1 cellular context compared by ENCODE assay signal in genomic region chr1:58755468-58755872, GRCh38.
TF ChIP-seq lines count a peak whose summit lies in the region.

No MANE protein-coding gene starts in this region.

TF ChIP-seq in K562, 482 proteins besides CTCF, POLR2A, EP300 and RAD21 (continued from another document and continues in another):
- TF ChIP-seq, protein P1, sequence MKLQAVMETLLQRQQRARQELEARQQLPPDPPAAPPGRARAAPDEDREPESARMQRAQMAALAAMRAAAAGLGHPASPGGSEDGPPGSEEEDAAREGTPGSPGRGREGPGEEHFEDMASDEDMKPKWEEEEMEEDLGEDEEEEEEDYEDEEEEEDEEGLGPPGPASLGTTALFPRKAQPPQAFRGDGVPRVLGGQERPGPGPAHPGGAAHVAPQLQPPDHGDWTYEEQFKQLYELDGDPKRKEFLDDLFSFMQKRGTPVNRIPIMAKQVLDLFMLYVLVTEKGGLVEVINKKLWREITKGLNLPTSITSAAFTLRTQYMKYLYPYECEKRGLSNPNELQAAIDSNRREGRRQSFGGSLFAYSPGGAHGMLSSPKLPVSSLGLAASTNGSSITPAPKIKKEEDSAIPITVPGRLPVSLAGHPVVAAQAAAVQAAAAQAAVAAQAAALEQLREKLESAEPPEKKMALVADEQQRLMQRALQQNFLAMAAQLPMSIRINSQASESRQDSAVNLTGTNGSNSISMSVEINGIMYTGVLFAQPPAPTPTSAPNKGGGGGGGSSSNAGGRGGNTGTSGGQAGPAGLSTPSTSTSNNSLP (IDR thresholded peaks at IDR 0.05; ENCODE audit: borderline replicate concordance, low read depth, low read length), result no peak
- TF ChIP-seq NELFE (IDR thresholded peaks at IDR 0.05; ENCODE audit: insufficient read depth, insufficient read length) (no peak), YY1 (IDR thresholded peaks at IDR 0.05; ENCODE audit: borderline replicate concordance in 1 of 3, control insufficient read depth in 1 of 3, extremely low read depth in 1 of 3, insufficient read depth in 3 of 3, insufficient read length in 1 of 3, insufficient replicate concordance in 2 of 3, low read depth in 1 of 3, low read length in 2 of 3) (peak in 1 of 3 experiments; percentile 30), RBM22 (IDR thresholded peaks at IDR 0.05; ENCODE audit: low read depth, low read length, poor library complexity, severe bottlenecking) (no peak), ZBTB8A (IDR thresholded peaks at IDR 0.05; ENCODE audit: partially characterized antibody) (no peak), CBX8 (IDR thresholded peaks at IDR 0.05; ENCODE audit: borderline replicate concordance, extremely low read depth, low read depth, low read length, poor library complexity, severe bottlenecking) (no peak), LEF1 (IDR thresholded peaks at IDR 0.05) (no peak), SMARCC2 (IDR thresholded peaks at IDR 0.05; ENCODE audit: low read depth) (no peak), RB1 (IDR thresholded peaks at IDR 0.05; ENCODE audit: low read depth) (no peak), ARHGAP35 (IDR thresholded peaks at IDR 0.05; ENCODE audit: partially characterized antibody) (no peak), FOXK2 (conservative IDR thresholded peaks at IDR 0.05 in 1 of 2, IDR thresholded peaks at IDR 0.05 in 1 of 2; ENCODE audit: low read depth in 2 of 2) (no peak), RBM34 (IDR thresholded peaks at IDR 0.05; ENCODE audit: borderline replicate concordance, insufficient read depth, low read length) (no peak), TCF3 (CRISPR knock-in tag; IDR thresholded peaks at IDR 0.05) (no peak), CBX5 (IDR thresholded peaks at IDR 0.05; ENCODE audit: borderline replicate concordance, low read depth) (no peak), BACH1 (tag; IDR thresholded peaks at IDR 0.05) (no peak), RBBP5 (IDR thresholded peaks at IDR 0.05; ENCODE audit: borderline replicate concordance, insufficient read depth, low read length, poor library complexity, severe bottlenecking) (no peak), PHB (CRISPR knock-in tag; IDR thresholded peaks at IDR 0.05) (no peak), GATAD2B (IDR thresholded peaks at IDR 0.05; ENCODE audit: borderline replicate concordance) (no peak), HSF4 (CRISPR knock-in tag; IDR thresholded peaks at IDR 0.05; ENCODE audit: borderline replicate concordance) (no peak), TFE3 (CRISPR knock-in tag; IDR thresholded peaks at IDR 0.05) (no peak), ZHX1 (conservative IDR thresholded peaks at IDR 0.05; ENCODE audit: low read length) (no peak), RAD51 (IDR thresholded peaks at IDR 0.05; ENCODE audit: borderline replicate concordance, low read depth) (0 out of 2 replicates have a peak, but pooled peaks have one; percentile 14), NR2F6 (CRISPR knock-in tag; IDR thresholded peaks at IDR 0.05) (no peak), TGIF2 (CRISPR knock-in tag; IDR thresholded peaks at IDR 0.05) (no peak), MCM7 (IDR thresholded peaks at IDR 0.05) (no peak), GABPB1 (CRISPR knock-in tag; IDR thresholded peaks at IDR 0.05) (peak; percentile 77), NKRF (IDR thresholded peaks at IDR 0.05; ENCODE audit: borderline replicate concordance) (no peak), BHLHE40 (IDR thresholded peaks at IDR 0.05; ENCODE audit: low read length) (peak; percentile 65), ZNF146 (CRISPR knock-in tag; IDR thresholded peaks at IDR 0.05; ENCODE audit: unreplicated experiment) (no peak), HNRNPL (IDR thresholded peaks at IDR 0.05; ENCODE audit: low read depth, low read length) (no peak), THRA (IDR thresholded peaks at IDR 0.05) (no peak), SP1 (CRISPR knock-in tag; IDR thresholded peaks at IDR 0.05) (no peak), THAP7 (CRISPR knock-in tag; IDR thresholded peaks at IDR 0.05) (no peak), TCFL5 (CRISPR knock-in tag; conservative IDR thresholded peaks at IDR 0.05) (no peak), ZEB2 (IDR thresholded peaks at IDR 0.05) (no peak), POLR2AphosphoS2 (IDR thresholded peaks at IDR 0.05; ENCODE audit: low read length) (no peak), CAMTA2 (CRISPR knock-in tag; conservative IDR thresholded peaks at IDR 0.05) (no peak)
- TF ChIP-seq, protein P2, sequence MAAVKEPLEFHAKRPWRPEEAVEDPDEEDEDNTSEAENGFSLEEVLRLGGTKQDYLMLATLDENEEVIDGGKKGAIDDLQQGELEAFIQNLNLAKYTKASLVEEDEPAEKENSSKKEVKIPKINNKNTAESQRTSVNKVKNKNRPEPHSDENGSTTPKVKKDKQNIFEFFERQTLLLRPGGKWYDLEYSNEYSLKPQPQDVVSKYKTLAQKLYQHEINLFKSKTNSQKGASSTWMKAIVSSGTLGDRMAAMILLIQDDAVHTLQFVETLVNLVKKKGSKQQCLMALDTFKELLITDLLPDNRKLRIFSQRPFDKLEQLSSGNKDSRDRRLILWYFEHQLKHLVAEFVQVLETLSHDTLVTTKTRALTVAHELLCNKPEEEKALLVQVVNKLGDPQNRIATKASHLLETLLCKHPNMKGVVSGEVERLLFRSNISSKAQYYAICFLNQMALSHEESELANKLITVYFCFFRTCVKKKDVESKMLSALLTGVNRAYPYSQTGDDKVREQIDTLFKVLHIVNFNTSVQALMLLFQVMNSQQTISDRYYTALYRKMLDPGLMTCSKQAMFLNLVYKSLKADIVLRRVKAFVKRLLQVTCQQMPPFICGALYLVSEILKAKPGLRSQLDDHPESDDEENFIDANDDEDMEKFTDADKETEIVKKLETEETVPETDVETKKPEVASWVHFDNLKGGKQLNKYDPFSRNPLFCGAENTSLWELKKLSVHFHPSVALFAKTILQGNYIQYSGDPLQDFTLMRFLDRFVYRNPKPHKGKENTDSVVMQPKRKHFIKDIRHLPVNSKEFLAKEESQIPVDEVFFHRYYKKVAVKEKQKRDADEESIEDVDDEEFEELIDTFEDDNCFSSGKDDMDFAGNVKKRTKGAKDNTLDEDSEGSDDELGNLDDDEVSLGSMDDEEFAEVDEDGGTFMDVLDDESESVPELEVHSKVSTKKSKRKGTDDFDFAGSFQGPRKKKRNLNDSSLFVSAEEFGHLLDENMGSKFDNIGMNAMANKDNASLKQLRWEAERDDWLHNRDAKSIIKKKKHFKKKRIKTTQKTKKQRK (IDR thresholded peaks at IDR 0.05; ENCODE audit: borderline replicate concordance, low read depth, low read length), result no peak
- TF ChIP-seq, protein P3, sequence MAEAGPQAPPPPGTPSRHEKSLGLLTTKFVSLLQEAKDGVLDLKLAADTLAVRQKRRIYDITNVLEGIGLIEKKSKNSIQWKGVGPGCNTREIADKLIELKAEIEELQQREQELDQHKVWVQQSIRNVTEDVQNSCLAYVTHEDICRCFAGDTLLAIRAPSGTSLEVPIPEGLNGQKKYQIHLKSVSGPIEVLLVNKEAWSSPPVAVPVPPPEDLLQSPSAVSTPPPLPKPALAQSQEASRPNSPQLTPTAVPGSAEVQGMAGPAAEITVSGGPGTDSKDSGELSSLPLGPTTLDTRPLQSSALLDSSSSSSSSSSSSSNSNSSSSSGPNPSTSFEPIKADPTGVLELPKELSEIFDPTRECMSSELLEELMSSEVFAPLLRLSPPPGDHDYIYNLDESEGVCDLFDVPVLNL (CRISPR knock-in tag; IDR thresholded peaks at IDR 0.05; ENCODE audit: low read depth), result no peak
- TF ChIP-seq, protein P4, sequence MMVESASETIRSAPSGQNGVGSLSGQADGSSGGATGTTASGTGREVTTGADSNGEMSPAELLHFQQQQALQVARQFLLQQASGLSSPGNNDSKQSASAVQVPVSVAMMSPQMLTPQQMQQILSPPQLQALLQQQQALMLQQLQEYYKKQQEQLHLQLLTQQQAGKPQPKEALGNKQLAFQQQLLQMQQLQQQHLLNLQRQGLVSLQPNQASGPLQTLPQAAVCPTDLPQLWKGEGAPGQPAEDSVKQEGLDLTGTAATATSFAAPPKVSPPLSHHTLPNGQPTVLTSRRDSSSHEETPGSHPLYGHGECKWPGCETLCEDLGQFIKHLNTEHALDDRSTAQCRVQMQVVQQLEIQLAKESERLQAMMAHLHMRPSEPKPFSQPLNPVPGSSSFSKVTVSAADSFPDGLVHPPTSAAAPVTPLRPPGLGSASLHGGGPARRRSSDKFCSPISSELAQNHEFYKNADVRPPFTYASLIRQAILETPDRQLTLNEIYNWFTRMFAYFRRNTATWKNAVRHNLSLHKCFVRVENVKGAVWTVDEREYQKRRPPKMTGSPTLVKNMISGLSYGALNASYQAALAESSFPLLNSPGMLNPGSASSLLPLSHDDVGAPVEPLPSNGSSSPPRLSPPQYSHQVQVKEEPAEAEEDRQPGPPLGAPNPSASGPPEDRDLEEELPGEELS (CRISPR knock-in tag; IDR thresholded peaks at IDR 0.05; ENCODE audit: borderline replicate concordance), result no peak
